Comparison of ENCODE assay signal across 34 cellular contexts in genomic region chr9:4801156-4801555, GRCh38.
"Had no signal": no experiment of that assay in that cellular context is flagged by ENCODE, and none has a peak within 500 bp of the region (broad histone marks: within the 10 kb centered on the region; RNA-seq: fewer than 3 reads in every experiment).

No MANE protein-coding gene starts in this region.

- H3K27me3 Mint-ChIP-seq: activated B cell treated with CpG ODN at 0.5 μM for 24 hours; activated CD4-positive, alpha-beta memory T cell treated with anti-CD3 and anti-CD28 coated beads for 36 hours; activated CD4-positive, alpha-beta T cell treated with anti-CD3 and anti-CD28 coated beads, Interleukin-2, amount 10 ng/mL, durations not matched to agents 24 days and 14 days; activated CD8-positive, alpha-beta T cell treated with anti-CD3 and anti-CD28 coated beads for 36 hours; activated naive CD8-positive, alpha-beta T cell treated with anti-CD3 and anti-CD28 coated beads for 36 hours; activated T-cell treated with anti-CD3 and anti-CD28 coated beads, Interleukin-2, amount 50 U/mL, for 24 hours; activated T-helper 17 cell treated with anti-CD3 and anti-CD28 coated beads, Interleukin-2, amount 50 U/mL, for 72 hours; T-cell had no signal

- H3K4me3 ChIP-seq: adrenal gland, body of pancreas, breast epithelium had no signal

- FAIRE-seq: astrocyte, TTC549 had no signal

- DNase-seq: activated B cell treated with CpG ODN at 0.5 μM for 24 hours; activated CD4-positive, alpha-beta memory T cell treated with anti-CD3 and anti-CD28 coated beads for 36 hours; activated CD4-positive, alpha-beta T cell treated with anti-CD3 and anti-CD28 coated beads for 4 hours; activated CD4-positive, alpha-beta T cell treated with anti-CD3 and anti-CD28 coated beads, Interleukin-2, amount 10 ng/mL, durations not matched to agents 24 days and 14 days; activated CD4-positive, alpha-beta T cell treated with anti-CD3 and anti-CD28 coated beads, Interleukin-2, amount 50 U/mL, for 1 hour; activated CD4-positive, alpha-beta T cell treated with anti-CD3 and anti-CD28 coated beads, Interleukin-2, amount 50 U/mL, for 4 hours; activated CD4-positive, CD25-positive, alpha-beta regulatory T cell treated with anti-CD3 and anti-CD28 coated beads, Interleukin-2, amount 50 U/mL, for 72 hours; activated CD8-positive, alpha-beta memory T cell treated with anti-CD3 and anti-CD28 coated beads, Interleukin-2, amount 50 U/mL, for 4 hours; activated CD8-positive, alpha-beta T cell treated with anti-CD3 and anti-CD28 coated beads for 36 hours; activated effector memory CD4-positive, alpha-beta T cell treated with anti-CD3 and anti-CD28 coated beads, Interleukin-2, amount 50 U/mL, for 16 hours; activated gamma-delta T cell treated with Interleukin-2 at 50 U/mL for 16 hours; activated naive CD4-positive, alpha-beta T cell; activated naive CD4-positive, alpha-beta T cell treated with anti-CD3 and anti-CD28 coated beads for 36 hours; activated naive CD4-positive, alpha-beta T cell treated with anti-CD3 and anti-CD28 coated beads, Interleukin-2, amount 50 U/mL, for 16 hours; activated naive CD8-positive, alpha-beta T cell treated with anti-CD3 and anti-CD28 coated beads for 36 hours; activated T-cell treated with anti-CD3 and anti-CD28 coated beads, Interleukin-2, amount 50 U/mL, for 24 hours; activated T-cell treated with anti-CD3 and anti-CD28 coated beads, Interleukin-2, amount 50 U/mL, for 48 hours; adrenal gland; amniotic stem cell; aorta; body of pancreas; brain microvascular endothelial cell; central memory CD4-positive, alpha-beta T cell; T-cell; T-helper 2 cell; T-helper 9 cell had no signal

- H3K27ac Mint-ChIP-seq: activated B cell treated with CpG ODN at 0.5 μM for 24 hours; activated CD4-positive, alpha-beta memory T cell treated with anti-CD3 and anti-CD28 coated beads for 36 hours; activated CD4-positive, alpha-beta T cell treated with anti-CD3 and anti-CD28 coated beads, Interleukin-2, amount 10 ng/mL, durations not matched to agents 24 days and 14 days; activated CD8-positive, alpha-beta T cell treated with anti-CD3 and anti-CD28 coated beads for 36 hours; activated naive CD4-positive, alpha-beta T cell treated with anti-CD3 and anti-CD28 coated beads for 36 hours; activated naive CD8-positive, alpha-beta T cell treated with anti-CD3 and anti-CD28 coated beads for 36 hours; activated T-cell treated with anti-CD3 and anti-CD28 coated beads, Interleukin-2, amount 50 U/mL, for 24 hours; activated T-helper 1 cell treated with anti-CD3 and anti-CD28 coated beads, Interleukin-12 subunit alpha, Interleukin-12 subunit beta, Interleukin-2, Interleukin-4 antibody, amounts not matched to agents 30 ng/mL and 10 ng/mL and 1 ng/mL, durations not matched to agents 14 hours and 24 hours and 36 hours; activated T-helper 17 cell treated with anti-CD3 and anti-CD28 coated beads, Interleukin-2, amount 50 U/mL, for 72 hours; T-cell; T-helper 2 cell treated with Interferon-gamma antibody and Interleukin-4, amounts not matched to agents 5 μg/mL and 100 μg/mL, for 36 hours had no signal

- H3K27ac ChIP-seq: adrenal gland, body of pancreas, brain microvascular endothelial cell, breast epithelium, VCaP had no signal

- H3K4me1 ChIP-seq: breast epithelium had no signal

- H3K9me3 ChIP-seq: adrenal gland, body of pancreas had no signal

- H3K4me3 Mint-ChIP-seq: activated B cell treated with CpG ODN at 0.5 μM for 24 hours; activated CD4-positive, alpha-beta memory T cell treated with anti-CD3 and anti-CD28 coated beads for 36 hours; activated CD4-positive, alpha-beta T cell treated with anti-CD3 and anti-CD28 coated beads, Interleukin-2, amount 10 ng/mL, durations not matched to agents 24 days and 14 days; activated CD8-positive, alpha-beta T cell treated with anti-CD3 and anti-CD28 coated beads for 36 hours; activated naive CD4-positive, alpha-beta T cell treated with anti-CD3 and anti-CD28 coated beads for 36 hours; activated naive CD8-positive, alpha-beta T cell treated with anti-CD3 and anti-CD28 coated beads for 36 hours; activated T-cell treated with anti-CD3 and anti-CD28 coated beads, Interleukin-2, amount 50 U/mL, for 24 hours; activated T-helper 1 cell treated with anti-CD3 and anti-CD28 coated beads, Interleukin-12 subunit alpha, Interleukin-12 subunit beta, Interleukin-2, Interleukin-4 antibody, amounts not matched to agents 30 ng/mL and 10 ng/mL and 1 ng/mL, durations not matched to agents 14 hours and 24 hours and 36 hours; activated T-helper 17 cell treated with anti-CD3 and anti-CD28 coated beads, Interleukin-2, amount 50 U/mL, for 72 hours; T-cell; T-helper 2 cell treated with Interferon-gamma antibody and Interleukin-4, amounts not matched to agents 5 μg/mL and 100 μg/mL, for 36 hours had no signal

- ATAC-seq: activated CD8-positive, alpha-beta T cell treated with anti-CD3 and anti-CD28 coated beads for 36 hours; activated naive CD4-positive, alpha-beta T cell treated with anti-CD3 and anti-CD28 coated beads, Interleukin-2, amount 50 U/mL, for 72 hours; activated T-helper 17 cell treated with anti-CD3 and anti-CD28 coated beads, Interleukin-2, amount 50 U/mL, for 72 hours; body of pancreas; T-cell had no signal

- H3K27me3 ChIP-seq: adrenal gland, body of pancreas, brain microvascular endothelial cell, breast epithelium had no signal

- H3K36me3 ChIP-seq: adrenal gland, brain microvascular endothelial cell, breast epithelium had no signal
